In the genomic region with DNA sequence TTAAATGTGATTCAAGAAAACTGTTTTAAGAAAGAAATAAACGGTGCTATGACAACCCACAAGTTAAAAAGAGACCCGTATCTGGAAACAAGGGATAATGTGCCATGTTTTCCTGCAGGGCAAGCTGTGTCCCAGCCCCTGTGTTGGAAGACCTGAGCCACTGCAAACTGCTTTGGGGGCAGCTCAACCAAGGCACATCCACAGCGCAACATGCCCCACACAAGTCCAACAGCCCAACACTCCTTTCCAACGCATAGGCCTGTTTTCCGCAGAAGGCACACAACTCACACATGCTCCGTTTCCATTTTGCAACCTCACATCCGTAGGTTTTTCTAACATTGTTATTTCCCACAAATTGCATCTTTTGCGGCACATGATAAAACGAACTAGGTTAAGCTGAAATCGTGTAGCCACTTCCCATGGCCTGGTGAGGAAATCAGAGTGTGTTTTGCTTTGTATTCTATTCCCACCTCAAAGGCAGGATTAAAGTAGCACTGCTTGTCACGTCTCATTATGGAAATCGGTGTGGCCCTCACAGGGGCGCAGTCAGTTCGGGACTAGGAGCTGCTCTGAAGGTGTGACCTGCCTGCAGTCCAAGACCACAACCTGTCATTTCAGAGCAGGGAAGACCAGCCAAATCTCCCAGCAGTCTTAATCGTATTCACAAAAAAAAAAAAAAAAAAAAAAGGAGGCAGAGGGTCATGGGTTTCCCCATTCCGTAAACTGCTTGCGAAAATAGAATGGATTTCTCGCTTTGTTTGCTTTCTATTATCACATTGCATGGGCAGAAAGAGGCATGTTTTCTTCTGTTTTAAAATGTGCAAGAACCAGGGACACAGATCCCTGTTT, we compare ENCODE assay signal across 16 cellular contexts. TPM values are rescaled to one million over a fixed set of nuclear protein-coding genes. Genes with fewer than 3 reads are reported as not detected.
DNase-seq lines count a peak whose midpoint lies in the region; ATAC-seq and TF ChIP-seq lines count a peak whose summit lies in the region.
"Had no signal": no experiment of that assay in that cellular context is flagged by ENCODE, and none has a peak within 500 bp of the region (broad histone marks: within the 10 kb centered on the region; RNA-seq: fewer than 3 reads in every experiment).

No MANE protein-coding gene starts in this region.

- H3K27ac Mint-ChIP-seq in GM23338 = no peak overlapping the region

- H3K4me2 ChIP-seq in GM23338 = no peak overlapping the region
- H3K4me2 ChIP-seq: KMS-11, SK-N-SH had no signal

- DNase-seq in GM23338 (ENCODE audit: low spot score) (no peak), SIG-M5 (lab: John Stamatoyannopoulos, UW) (peak; percentile 46), fibroblast of gingiva (ENCODE audit: low read depth) (peak; percentile 87), sciatic nerve (ENCODE audit: low spot score) (no peak), NCI-H1436 (lab: John Stamatoyannopoulos, UW) (no peak), iPS-NIHi11 (ENCODE audit: low spot score) (no peak), NCI-H2107 (lab: John Stamatoyannopoulos, UW) (no peak), DMS79 treated with DMSO at 0.1 percent for 48 hours (lab: John Stamatoyannopoulos, UW) (no peak)
- DNase-seq: activated CD4-positive, alpha-beta T cell treated with anti-CD3 and anti-CD28 coated beads, Interleukin-2, amount 50 U/mL, for 48 hours; activated T-cell treated with anti-CD3 and anti-CD28 coated beads, Interleukin-2, amount 50 U/mL, for 4 hours; NCI-H1417 treated with DMSO at 0.1 percent for 48 hours; nucleus accumbens; SK-N-SH had no signal

- H3K4me3 ChIP-seq in GM23338 = no peak overlapping the region
- H3K4me3 ChIP-seq: skin epidermis had no signal

- no peaks in the 10 kb centered on the region for H4K20me1 ChIP-seq in GM23338 (replicated peaks; ENCODE audit: insufficient read depth)

- peaks cover 2% of the 10 kb centered on the region for H3K27me3 Mint-ChIP-seq in GM23338 (ENCODE audit: insufficient read depth, low read depth, poor library complexity)

- H3K27me3 ChIP-seq in GM23338 (ENCODE audit: insufficient read depth) = no peaks in the 10 kb centered on the region

- no peaks in the 10 kb centered on the region for H3K9me2 ChIP-seq in GM23338 (ENCODE audit: insufficient read depth)
- H3K9me2 ChIP-seq: SK-N-SH had no signal

- H3K4me1 Mint-ChIP-seq in GM23338 = peaks cover 33% of the 10 kb centered on the region
- H3K4me1 Mint-ChIP-seq: central memory CD8-positive, alpha-beta T cell had no signal

- intact Hi-C loops in sciatic nerve (cut with DNase I) = no loop called here

- H3K27ac ChIP-seq in GM23338 (ENCODE audit: low read depth) = no peak overlapping the region
- H3K27ac ChIP-seq: KMS-11 had no signal

- no peak overlapping the region for H3K4me3 Mint-ChIP-seq in GM23338
- H3K4me3 Mint-ChIP-seq: activated T-cell treated with anti-CD3 and anti-CD28 coated beads, Interleukin-2, amount 50 U/mL, for 4 hours; central memory CD8-positive, alpha-beta T cell had no signal

- TF ChIP-seq CTCF in GM23338 (conservative IDR thresholded peaks at IDR 0.05; ENCODE audit: low read depth in 2 of 2) = no peak

- peak overlapping the region; percentile 84; the same call in 1 of the 2 replicates for H2AFZ ChIP-seq in GM23338

- no peaks in the 10 kb centered on the region for H3F3A ChIP-seq in GM23338 (replicated peaks; ENCODE audit: low read depth)

- H3K79me2 ChIP-seq in GM23338 (replicated peaks; ENCODE audit: insufficient read depth) = no peaks in the 10 kb centered on the region

- no peaks in the 10 kb centered on the region for H3K36me3 Mint-ChIP-seq in GM23338 (ENCODE audit: low read depth)

- H3K9me3 Mint-ChIP-seq in GM23338 = no peaks in the 10 kb centered on the region
- H3K9me3 Mint-ChIP-seq: activated T-cell treated with anti-CD3 and anti-CD28 coated beads, Interleukin-2, amount 50 U/mL, for 4 hours; central memory CD8-positive, alpha-beta T cell had no signal

- no peaks in the 10 kb centered on the region for H3K36me3 ChIP-seq in GM23338 (ENCODE audit: insufficient read depth)

- ATAC-seq in GM23338 (no peak), sciatic nerve (peak; percentile 56)
- ATAC-seq: activated T-cell treated with anti-CD3 and anti-CD28 coated beads, Interleukin-2, amount 50 U/mL, for 4 hours had no signal

- peaks cover 17% of the 10 kb centered on the region for H3K4me1 ChIP-seq in GM23338 (ENCODE audit: insufficient read depth)

TF ChIP-seq in GM23338, 12 proteins besides CTCF, POLR2A, EP300 and RAD21:
- TF ChIP-seq EZH2 (IDR thresholded peaks at IDR 0.05; ENCODE audit: low read depth, unreplicated experiment) (no peak), ETS1 (IDR thresholded peaks at IDR 0.05) (no peak), ZNF331 (CRISPR knock-in tag; IDR thresholded peaks at IDR 0.05; ENCODE audit: low read depth) (no peak), ZNF462 (CRISPR knock-in tag; IDR thresholded peaks at IDR 0.05) (no peak), ZNF114 (CRISPR knock-in tag; IDR thresholded peaks at IDR 0.05) (no peak), NANOG (IDR thresholded peaks at IDR 0.05; ENCODE audit: borderline replicate concordance) (no peak), CREB1 (CRISPR knock-in tag; IDR thresholded peaks at IDR 0.05; ENCODE audit: low read depth) (no peak), JUNB (IDR thresholded peaks at IDR 0.05; ENCODE audit: unreplicated experiment) (no peak)
TF ChIP-seq in GM23338: peak in this region for 0.

RNA-seq across cellular contexts. Expression of gene ZNF516, which starts 50.6 kb away (rescaled TPM):
- total RNA-seq in GM23338 (2014; rRNA removed; shearing (Covaris generic)) = 13.5 and 24.2 TPM in 2 replicates
- 11.9 and 12.2 TPM in 2 replicates for polyA plus RNA-seq in GM23338 (2016; fragmentation: Nextera tagmentation; extraction: Ambion mirVana)
- total RNA-seq in sciatic nerve = 53.5 TPM

Comparison
In these comparisons a context has a peak if more than half of its experiments do, and no peak if none do; other contexts are left out.
1. DNase-seq: peak in SIG-M5 (single experiment) and fibroblast of gingiva (single experiment); none in GM23338 (single experiment), sciatic nerve (single experiment), NCI-H1436 (single experiment), iPS-NIHi11 (single experiment), NCI-H2107 (single experiment) and DMS79 treated with DMSO at 0.1 percent for 48 hours (single experiment).